In the genomic region with DNA sequence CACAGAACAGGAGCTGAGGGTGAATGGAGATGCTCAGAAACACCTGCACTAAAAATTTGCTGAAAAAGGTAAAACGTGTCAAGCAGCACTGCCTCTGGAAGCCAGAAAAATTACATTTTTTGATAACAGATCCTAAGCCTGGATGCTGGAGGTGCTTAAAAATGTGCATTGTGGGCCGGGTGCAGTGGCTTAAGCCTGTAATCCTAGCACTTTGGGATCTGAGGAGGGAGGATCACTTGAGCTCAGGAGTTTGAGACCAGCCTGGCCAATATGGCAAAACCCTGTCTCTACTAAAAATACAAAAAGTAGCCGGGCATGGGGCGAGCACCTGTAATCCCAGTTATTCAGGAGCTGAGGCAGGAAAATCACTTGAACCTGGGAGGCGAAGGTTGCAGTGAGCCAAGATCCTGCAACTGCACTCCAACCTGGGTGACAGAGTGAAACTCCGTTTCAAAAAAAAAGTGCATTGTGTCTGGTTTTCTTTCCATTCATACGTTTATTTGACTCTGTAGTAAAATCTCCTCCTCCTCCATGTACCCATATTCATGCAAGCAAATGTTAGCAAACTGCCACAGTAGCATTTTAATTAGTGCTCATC, we compare ENCODE assay signal across 8 cellular contexts. TPM values are rescaled to one million over a fixed set of nuclear protein-coding genes. Genes with fewer than 3 reads are reported as not detected.
DNase-seq lines count a peak whose midpoint lies in the region; TF ChIP-seq lines count a peak whose summit lies in the region.

No MANE protein-coding gene starts in this region.

- H3K27me3 Mint-ChIP-seq in endodermal cell (ENCODE audit: insufficient read depth) = no peaks in the 10 kb centered on the region
- H3K27me3 Mint-ChIP-seq in osteocyte (ENCODE audit: unreplicated experiment) = no peaks in the 10 kb centered on the region

- no peaks in the 10 kb centered on the region for H3K9me3 ChIP-seq in endodermal cell (ENCODE audit: control insufficient read depth, low read length)

- H3K27ac ChIP-seq in endodermal cell (ENCODE audit: low read depth, low read length) = no peak overlapping the region

- H3K36me3 Mint-ChIP-seq in endodermal cell (ENCODE audit: low read depth) (no peaks in the 10 kb centered on the region), osteocyte (ENCODE audit: unreplicated experiment) (peaks cover 4% of the 10 kb centered on the region)

- 74 to 81% methylated on average over 5 to 7 of the region's 7 CpGs for WGBS in endodermal cell (ENCODE audit: insufficient coverage in 1 of 2, insufficient read length in 1 of 2), 2 experiments

- H3K4me3 Mint-ChIP-seq in endodermal cell = peak overlapping the region; percentile 64
- peak overlapping the region; percentile 87 for H3K4me3 Mint-ChIP-seq in osteocyte (ENCODE audit: unreplicated experiment)

- peak overlapping the region; percentile 80 for H3K4me3 ChIP-seq in endodermal cell (ENCODE audit: low read length)

- no peak overlapping the region for H3K9ac ChIP-seq in endodermal cell (ENCODE audit: extremely low read depth, low read length, poor library complexity, severe bottlenecking)

- TF ChIP-seq CTCF in endodermal cell (conservative IDR thresholded peaks at IDR 0.05) = no peak
- TF ChIP-seq CTCF in osteocyte (IDR thresholded peaks at IDR 0.05) = no peak

- H3K4me1 Mint-ChIP-seq in endodermal cell (peaks cover 10% of the 10 kb centered on the region), osteocyte (ENCODE audit: unreplicated experiment) (peaks cover 28% of the 10 kb centered on the region)

- H3K9me3 Mint-ChIP-seq in endodermal cell (no peaks in the 10 kb centered on the region), osteocyte (ENCODE audit: unreplicated experiment) (no peaks in the 10 kb centered on the region)

- DNase-seq in G401 (ENCODE audit: low spot score) = peak; percentile 11
- peak; percentile 66 for DNase-seq in NCI-H82 (lab: John Stamatoyannopoulos, UW)
- no peak for DNase-seq in endodermal cell
- no peak for DNase-seq in osteocyte (ENCODE audit: extremely low spot score, unreplicated experiment)
- DNase-seq in NCI-H1105 treated with DMSO at 0.1 percent for 48 hours (lab: John Stamatoyannopoulos, UW) = no peak
- no peak for DNase-seq in hepatic stellate cell (ENCODE audit: low spot score)
- DNase-seq in COLO668 (lab: John Stamatoyannopoulos, UW; ENCODE audit: unreplicated experiment) = no peak
- no peak for DNase-seq in stimulated activated CD4-positive, alpha-beta T cell treated with anti-CD3 and anti-CD28 coated beads, Interleukin-4, amount 100 ng/mL, for 24 hours

- in situ Hi-C loops in G401 (cut with HindIII; ENCODE audit: low sequenced_read_pairs) = no loop called here

- H3K27ac Mint-ChIP-seq in endodermal cell (no peak overlapping the region), osteocyte (ENCODE audit: unreplicated experiment) (peak overlapping the region; percentile 97)

- no peaks in the 10 kb centered on the region for H3K27me3 ChIP-seq in endodermal cell (ENCODE audit: control insufficient read depth, insufficient read depth, low read length, poor library complexity, severe bottlenecking)

- H3K4me1 ChIP-seq in endodermal cell (ENCODE audit: control insufficient read depth, insufficient read depth, low read length) = no peaks in the 10 kb centered on the region

- H3K36me3 ChIP-seq in endodermal cell (ENCODE audit: control insufficient read depth, insufficient read depth, low read length) = no peaks in the 10 kb centered on the region

RNA-seq across cellular contexts. Expression of gene BTN3A1, which starts 0.6 kb away (rescaled TPM):
- 1.4 and 2.2 TPM in 2 replicates for total RNA-seq in G401 (2014; rRNA removed; shearing (Covaris generic))
- total RNA-seq in endodermal cell (1 to 10 TPM; 1.9 to 2.0 TPM), osteocyte (17.1 and 21.1 TPM in 2 replicates)
- 10.2 TPM for polyA plus RNA-seq in endodermal cell (2013, experiment 1 of 2)
- 8.4 TPM for polyA plus RNA-seq in endodermal cell (2013, experiment 2 of 2)

RNA-seq across cellular contexts. Expression of gene BTN2A2, which starts 18.6 kb away (rescaled TPM):
- 8.2 and 11.3 TPM in 2 replicates for total RNA-seq in G401 (2014; rRNA removed; shearing (Covaris generic))
- 10 to 100 TPM; 11.3 to 23.5 TPM for total RNA-seq in endodermal cell
- 14.1 TPM for polyA plus RNA-seq in endodermal cell (2013, experiment 1 of 2)
- polyA plus RNA-seq in endodermal cell (2013, experiment 2 of 2) = 16.1 TPM
- 27.8 and 32.0 TPM in 2 replicates for total RNA-seq in osteocyte

RNA-seq across cellular contexts. Expression of gene BTN3A2, which starts 36.5 kb away (rescaled TPM):
- total RNA-seq in G401 (2014; rRNA removed; shearing (Covaris generic)) = 1.2 and 3.0 TPM in 2 replicates
- total RNA-seq in endodermal cell = 1 to 10 TPM; 2.1 to 3.6 TPM
- polyA plus RNA-seq in endodermal cell (2013, experiment 1 of 2) = 4.9 TPM
- polyA plus RNA-seq in endodermal cell (2013, experiment 2 of 2) = 2.8 TPM
- total RNA-seq in osteocyte = 17.6 and 22.7 TPM in 2 replicates

RNA-seq across cellular contexts. Expression of gene BTN3A3, which starts 38.8 kb away (rescaled TPM):
- total RNA-seq in G401 (2014; rRNA removed; shearing (Covaris generic)) = 0.14 and 0.68 TPM in 2 replicates
- total RNA-seq in endodermal cell (1 to 10 TPM; 1.3 to 3.9 TPM), osteocyte (17.3 and 17.7 TPM in 2 replicates)
- 2.9 TPM for polyA plus RNA-seq in endodermal cell (2013, experiment 1 of 2)
- polyA plus RNA-seq in endodermal cell (2013, experiment 2 of 2) = 3.4 TPM

RNA-seq across cellular contexts. Expression of gene BTN2A1, which starts 56.3 kb away (rescaled TPM):
- 5.0 and 5.8 TPM in 2 replicates for total RNA-seq in G401 (2014; rRNA removed; shearing (Covaris generic))
- total RNA-seq in endodermal cell (10 to 100 TPM; 15.0 to 18.7 TPM), osteocyte (27.0 and 27.7 TPM in 2 replicates)
- polyA plus RNA-seq in endodermal cell (2013, experiment 1 of 2) = 17.1 TPM
- polyA plus RNA-seq in endodermal cell (2013, experiment 2 of 2) = 16.3 TPM

Comparison
In these comparisons a context has a peak if more than half of its experiments do, and no peak if none do; other contexts are left out.
1. DNase-seq: peak in G401 (single experiment) and NCI-H82 (single experiment); none in endodermal cell (single experiment), osteocyte (single experiment), NCI-H1105 treated with DMSO at 0.1 percent for 48 hours (single experiment), hepatic stellate cell (single experiment), COLO668 (single experiment) and stimulated activated CD4-positive, alpha-beta T cell treated with anti-CD3 and anti-CD28 coated beads, Interleukin-4, amount 100 ng/mL, for 24 hours (single experiment).